1 cellular context compared by ENCODE assay signal in the genomic region with DNA sequence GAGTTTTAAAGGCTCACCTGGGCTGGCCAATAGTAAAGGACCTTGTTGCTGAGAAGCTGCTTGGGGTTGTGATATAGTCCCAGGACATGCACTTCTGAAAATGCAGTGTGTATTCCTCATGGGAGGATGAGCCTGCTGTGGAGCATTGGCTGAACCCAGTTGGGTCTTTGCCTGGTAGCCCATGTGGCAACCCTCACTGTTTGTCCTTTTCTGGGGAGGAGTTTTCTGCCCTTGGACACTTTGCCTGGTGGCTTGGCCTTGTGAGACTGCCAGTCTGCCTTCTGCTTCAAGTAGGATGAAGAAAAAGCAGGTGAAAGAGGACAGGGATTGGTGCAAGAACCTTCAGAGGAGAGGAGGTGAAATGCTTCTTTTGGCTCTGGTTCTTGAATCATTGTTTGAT.
TF ChIP-seq lines count a peak whose summit lies in the region.

No MANE protein-coding gene starts in this region.

TF ChIP-seq in HepG2, 621 proteins besides CTCF, POLR2A, EP300 and RAD21 (continued from another document):
- no peak for TF ChIP-seq NCOR1 (IDR thresholded peaks at IDR 0.05; ENCODE audit: borderline replicate concordance, low read length)
- TF ChIP-seq AKAP8 (CRISPR knock-in tag; IDR thresholded peaks at IDR 0.05), result no peak
- no peak for TF ChIP-seq THAP11 (CRISPR knock-in tag; IDR thresholded peaks at IDR 0.05)
- no peak for TF ChIP-seq ASH2L (IDR thresholded peaks at IDR 0.05; ENCODE audit: insufficient read length, low read depth, low read length)
- no peak for TF ChIP-seq ZNF883 (CRISPR knock-in tag; IDR thresholded peaks at IDR 0.05; ENCODE audit: not compliant biosample characterization)
- no peak for TF ChIP-seq EEA1 (CRISPR knock-in tag; IDR thresholded peaks at IDR 0.05; ENCODE audit: borderline replicate concordance)
